Comparison of ENCODE assay signal across 10 cellular contexts in genomic region chr19:35346193-35347052, GRCh38.
DNase-seq lines count a peak whose midpoint lies in the region; ATAC-seq, FAIRE-seq and TF ChIP-seq lines count a peak whose summit lies in the region.
"Had no signal": no experiment of that assay in that cellular context is flagged by ENCODE, and none has a peak within 500 bp of the region (broad histone marks: within the 10 kb centered on the region; RNA-seq: fewer than 3 reads in every experiment).

No MANE protein-coding gene starts in this region.

- no peak overlapping the region for H2AFZ ChIP-seq in OCI-LY1 (ENCODE audit: low read length)

- H3K4me2 ChIP-seq in DOHH2 (ENCODE audit: low read length), result peak overlapping the region; percentile 59
- H3K4me2 ChIP-seq in OCI-LY1 (ENCODE audit: low read length), result no peak overlapping the region; the same call in 1 of the 2 replicates

- no peak overlapping the region for H3K9ac ChIP-seq in OCI-LY1 (ENCODE audit: low read length)

- H3K27me3 ChIP-seq in DOHH2 (ENCODE audit: control insufficient read depth, low read length), result no peaks in the 10 kb centered on the region
- H3K27me3 ChIP-seq in OCI-LY1 (ENCODE audit: insufficient read depth, low read length), result no peaks in the 10 kb centered on the region

- H3F3A ChIP-seq in DOHH2 (ENCODE audit: control insufficient read depth, insufficient read depth), result peaks cover 69% of the 10 kb centered on the region
- no peaks in the 10 kb centered on the region for H3F3A ChIP-seq in OCI-LY1 (ENCODE audit: insufficient read depth, low read length)

- H3K79me2 ChIP-seq in DOHH2 (ENCODE audit: control insufficient read depth, low read length) (peaks cover 3% of the 10 kb centered on the region; the same call in 1 of the 2 replicates), OCI-LY1 (ENCODE audit: insufficient read depth, low read length) (no peaks in the 10 kb centered on the region)

- DNase-seq in activated gamma-delta T cell treated with Interleukin-2 at 50 U/mL for 16 hours, result peak; percentile 58
- peak; percentile 58 for DNase-seq in stimulated activated CD4-positive, alpha-beta T cell treated with anti-CD3 and anti-CD28 coated beads, Interleukin-12 subunit alpha, Interleukin-12 subunit beta, amount 100 ng/mL, for 4 hours
- no peak for DNase-seq in RCC 7860 (ENCODE audit: low spot score)
- DNase-seq: MG63 had no signal

- H3K9me2 ChIP-seq in DOHH2 (replicated peaks; ENCODE audit: control insufficient read depth, low read length) (no peaks in the 10 kb centered on the region), OCI-LY1 (ENCODE audit: low read depth, low read length) (no peaks in the 10 kb centered on the region)

- no peak for FAIRE-seq in RCC 7860 (lab: Jason Lieb, UNC)

- H3K4me1 ChIP-seq in DOHH2 (ENCODE audit: control insufficient read depth, low read length) (peaks cover 100% of the 10 kb centered on the region), OCI-LY1 (ENCODE audit: insufficient read depth, low read length, severe bottlenecking) (peaks cover 48% of the 10 kb centered on the region)

- H3K4me3 ChIP-seq in DOHH2 (ENCODE audit: low read length) (peak overlapping the region; percentile 49), OCI-LY1 (ENCODE audit: low read depth, low read length, poor library complexity, severe bottlenecking) (no peak overlapping the region)
- H3K4me3 ChIP-seq: MG63 had no signal

- H4K20me1 ChIP-seq in DOHH2 (ENCODE audit: control insufficient read depth, insufficient read depth, low read depth, low read length) (peaks cover 27% of the 10 kb centered on the region), OCI-LY1 (ENCODE audit: insufficient read depth, low read length) (no peaks in the 10 kb centered on the region)

- H3K27ac ChIP-seq in DOHH2 (ENCODE audit: low read depth, low read length) (peak overlapping the region; percentile 92), OCI-LY1 (ENCODE audit: low read depth, low read length, poor library complexity, severe bottlenecking) (peak overlapping the region; percentile 68)
- H3K27ac ChIP-seq: epithelial cell of prostate had no signal

- no peak for ATAC-seq in HG03045 (IDR thresholded peaks at IDR 0.05; ENCODE audit: unreplicated experiment)
- no peak for ATAC-seq in HG02571 (IDR thresholded peaks at IDR 0.05; ENCODE audit: unreplicated experiment)
- no peak for ATAC-seq in HG03521 (IDR thresholded peaks at IDR 0.05; ENCODE audit: unreplicated experiment)

- TF ChIP-seq CTCF in DOHH2 (IDR thresholded peaks at IDR 0.05; ENCODE audit: low read depth, low read length, poor library complexity, severe bottlenecking) (no peak), OCI-LY1 (IDR thresholded peaks at IDR 0.05; ENCODE audit: low read length) (no peak)

- H3K9me3 ChIP-seq in DOHH2 (ENCODE audit: control insufficient read depth, insufficient read depth, low read length) (no peaks in the 10 kb centered on the region), OCI-LY1 (ENCODE audit: low read length) (no peaks in the 10 kb centered on the region)
- H3K9me3 ChIP-seq: MG63 had no signal

- H3K36me3 ChIP-seq in DOHH2 (ENCODE audit: control insufficient read depth, low read length) (peaks cover 69% of the 10 kb centered on the region), OCI-LY1 (ENCODE audit: insufficient read depth, low read length) (peaks cover 51% of the 10 kb centered on the region)
- H3K36me3 ChIP-seq: MG63 had no signal
